Comparison of ENCODE assay signal across 15 cellular contexts in genomic region chr22:46422896-46423295, GRCh38.
"Had no signal": no experiment of that assay in that cellular context is flagged by ENCODE, and none has a peak within 500 bp of the region (broad histone marks: within the 10 kb centered on the region; RNA-seq: fewer than 3 reads in every experiment).

No MANE protein-coding gene starts in this region.

- H3K9ac ChIP-seq: parathyroid adenoma had no signal

- DNase-seq: activated CD4-positive, alpha-beta T cell treated with anti-CD3 and anti-CD28 coated beads, Interleukin-2, amount 50 U/mL, for 48 hours; activated CD8-positive, alpha-beta memory T cell treated with anti-CD3 and anti-CD28 coated beads, Interleukin-2, amount 10 ng/mL, durations not matched to agents 7 days and 5 days; activated gamma-delta T cell treated with Interleukin-2 at 50 U/mL for 16 hours; activated naive CD8-positive, alpha-beta T cell treated with anti-CD3 and anti-CD28 coated beads, Interleukin-2, amount 10 ng/mL, durations not matched to agents 7 days and 5 days; activated T-cell treated with anti-CD3 and anti-CD28 coated beads, Interleukin-2, amount 50 U/mL, for 24 hours; aorta; stimulated activated naive B cell treated with anti-CD40 and anti-IgM and Interleukin-4, amounts not matched to agents 10 μg/mL and 1 μg/mL and 100 μg/mL, for 72 hours; T-helper 2 cell had no signal

- H3K4me1 Mint-ChIP-seq: activated CD8-positive, alpha-beta memory T cell treated with anti-CD3 and anti-CD28 coated beads, Interleukin-2, amount 10 ng/mL, durations not matched to agents 7 days and 5 days; activated naive CD8-positive, alpha-beta T cell treated with anti-CD3 and anti-CD28 coated beads, Interleukin-2, amount 10 ng/mL, durations not matched to agents 7 days and 5 days had no signal

- H3K36me3 ChIP-seq: esophagus muscularis mucosa, left lung, upper lobe of left lung had no signal

- FAIRE-seq: islet of Langerhans had no signal

- H3K36me3 Mint-ChIP-seq: activated CD8-positive, alpha-beta memory T cell treated with anti-CD3 and anti-CD28 coated beads, Interleukin-2, amount 10 ng/mL, durations not matched to agents 7 days and 5 days; activated naive CD8-positive, alpha-beta T cell treated with anti-CD3 and anti-CD28 coated beads, Interleukin-2, amount 10 ng/mL, durations not matched to agents 7 days and 5 days had no signal

- H3K4me3 Mint-ChIP-seq: activated CD8-positive, alpha-beta memory T cell treated with anti-CD3 and anti-CD28 coated beads, Interleukin-2, amount 10 ng/mL, durations not matched to agents 7 days and 5 days; activated naive CD8-positive, alpha-beta T cell treated with anti-CD3 and anti-CD28 coated beads, Interleukin-2, amount 10 ng/mL, durations not matched to agents 7 days and 5 days; activated T-cell treated with anti-CD3 and anti-CD28 coated beads, Interleukin-2, amount 50 U/mL, for 24 hours; stimulated activated naive B cell treated with anti-CD40 and anti-IgM and Interleukin-4, amounts not matched to agents 10 μg/mL and 1 μg/mL and 100 μg/mL, for 72 hours had no signal

- H3K27ac ChIP-seq: esophagus muscularis mucosa, left lung, parathyroid adenoma, upper lobe of left lung had no signal

- ATAC-seq: activated CD4-positive, CD25-positive, alpha-beta regulatory T cell treated with anti-CD3 and anti-CD28 coated beads, Interleukin-2, amount 50 U/mL, for 24 hours; activated CD8-positive, alpha-beta memory T cell treated with anti-CD3 and anti-CD28 coated beads, Interleukin-2, amount 10 ng/mL, durations not matched to agents 7 days and 5 days; left lung; right cardiac atrium; stimulated activated naive B cell treated with anti-CD40 and anti-IgM and Interleukin-4, amounts not matched to agents 10 μg/mL and 1 μg/mL and 100 μg/mL, for 72 hours had no signal

- H3K27me3 Mint-ChIP-seq: activated naive CD8-positive, alpha-beta T cell treated with anti-CD3 and anti-CD28 coated beads, Interleukin-2, amount 10 ng/mL, durations not matched to agents 7 days and 5 days; activated T-cell treated with anti-CD3 and anti-CD28 coated beads, Interleukin-2, amount 50 U/mL, for 24 hours; stimulated activated naive B cell treated with anti-CD40 and anti-IgM and Interleukin-4, amounts not matched to agents 10 μg/mL and 1 μg/mL and 100 μg/mL, for 72 hours had no signal

- H3K4me1 ChIP-seq: left lung, parathyroid adenoma, upper lobe of left lung had no signal

- H3K9me3 ChIP-seq: left lung, upper lobe of left lung had no signal

- H3K27me3 ChIP-seq: upper lobe of left lung had no signal

- H3K4me3 ChIP-seq: esophagus muscularis mucosa, left lung, upper lobe of left lung had no signal

- H3K9me3 Mint-ChIP-seq: activated T-cell treated with anti-CD3 and anti-CD28 coated beads, Interleukin-2, amount 50 U/mL, for 24 hours had no signal

- H2AFZ ChIP-seq: parathyroid adenoma had no signal

- H3K27ac Mint-ChIP-seq: activated CD8-positive, alpha-beta memory T cell treated with anti-CD3 and anti-CD28 coated beads, Interleukin-2, amount 10 ng/mL, durations not matched to agents 7 days and 5 days; activated naive CD8-positive, alpha-beta T cell treated with anti-CD3 and anti-CD28 coated beads, Interleukin-2, amount 10 ng/mL, durations not matched to agents 7 days and 5 days; activated T-cell treated with anti-CD3 and anti-CD28 coated beads, Interleukin-2, amount 50 U/mL, for 24 hours; stimulated activated naive B cell treated with anti-CD40 and anti-IgM and Interleukin-4, amounts not matched to agents 10 μg/mL and 1 μg/mL and 100 μg/mL, for 72 hours had no signal

- H3K79me2 ChIP-seq: parathyroid adenoma had no signal
